12 cellular contexts compared by ENCODE assay signal in genomic region chr12:76588881-76589565, GRCh38. TPM values are rescaled to one million over a fixed set of nuclear protein-coding genes. Genes with fewer than 3 reads are reported as not detected.
DNase-seq lines count a peak whose midpoint lies in the region; ATAC-seq and TF ChIP-seq lines count a peak whose summit lies in the region.
"Had no signal": no experiment of that assay in that cellular context is flagged by ENCODE, and none has a peak within 500 bp of the region (broad histone marks: within the 10 kb centered on the region; RNA-seq: fewer than 3 reads in every experiment).

No MANE protein-coding gene starts in this region.

- CTCF ChIA-PET in AG04449 (lab: Yijun Ruan, JAX) = interaction anchor here (0.7 to 2.7 kb wide), 8 partner anchors 18 to 557 kb away, joined by 3 to 12 read pairs (median 3); partner anchors contain the start of gene PHLDA1

- H3K4ac ChIP-seq in mesenchymal stem cell (ENCODE audit: low read depth in 1 of 2, low read length in 2 of 2) = no peak overlapping the region

- H3K27me3 ChIP-seq in mesenchymal stem cell (ENCODE audit: control insufficient read depth in 1 of 2, insufficient read depth in 1 of 2, low read length in 2 of 2) = no peaks in the 10 kb centered on the region
- H3K27me3 ChIP-seq: heart right ventricle had no signal

- H3K27me3 Mint-ChIP-seq in activated naive CD8-positive, alpha-beta T cell treated with anti-CD3 and anti-CD28 coated beads, Interleukin-2, amount 50 U/mL, for 24 hours = no peaks in the 10 kb centered on the region
- H3K27me3 Mint-ChIP-seq: activated naive CD4-positive, alpha-beta T cell treated with anti-CD3 and anti-CD28 coated beads, Interleukin-2, amount 50 U/mL, for 24 hours had no signal

- TF ChIP-seq CTCF in AG04449 (IDR thresholded peaks at IDR 0.05; ENCODE audit: insufficient read depth, low read length, missing control alignments) = no peak
- TF ChIP-seq CTCF in GM20000 (IDR thresholded peaks at IDR 0.05; ENCODE audit: extremely low read depth, missing control alignments) = no peak

- H3K9me3 ChIP-seq in mesenchymal stem cell (ENCODE audit: control insufficient read depth, low read length) = no peaks in the 10 kb centered on the region

- H4K8ac ChIP-seq in mesenchymal stem cell (ENCODE audit: low read length) = no peak overlapping the region

- H3K4me1 ChIP-seq in mesenchymal stem cell (ENCODE audit: control insufficient read depth, insufficient read depth, low read depth, low read length) = no peaks in the 10 kb centered on the region

- H2AK5ac ChIP-seq in mesenchymal stem cell (ENCODE audit: low read length, severe bottlenecking) = no peak overlapping the region

- no peak overlapping the region for H3K27ac ChIP-seq in mesenchymal stem cell (ENCODE audit: low read length, poor library complexity, severe bottlenecking)

- POLR2A ChIA-PET in AG04449 (lab: Yijun Ruan, JAX) = interaction anchor here (0.6 to 0.8 kb wide), 5 partner anchors 9 to 241 kb away, joined by 3 to 4 read pairs (median 3); partner anchors contain the start of genes BBS10 and OSBPL8

- H3K4me2 ChIP-seq in mesenchymal stem cell (ENCODE audit: low read length, poor library complexity, severe bottlenecking) = no peak overlapping the region

- peaks cover 1% of the 10 kb centered on the region for H3K4me1 Mint-ChIP-seq in activated naive CD8-positive, alpha-beta T cell treated with anti-CD3 and anti-CD28 coated beads, Interleukin-2, amount 50 U/mL, for 24 hours
- H3K4me1 Mint-ChIP-seq: activated naive CD4-positive, alpha-beta T cell treated with anti-CD3 and anti-CD28 coated beads, Interleukin-2, amount 50 U/mL, for 24 hours had no signal

- H2BK15ac ChIP-seq in mesenchymal stem cell (ENCODE audit: low read depth, poor library complexity, severe bottlenecking) = no peak overlapping the region

- peak overlapping the region; percentile 67 for H3K9ac ChIP-seq in mesenchymal stem cell (ENCODE audit: low read length)

- H3K36me3 Mint-ChIP-seq in activated naive CD8-positive, alpha-beta T cell treated with anti-CD3 and anti-CD28 coated beads, Interleukin-2, amount 50 U/mL, for 24 hours (ENCODE audit: low read depth) = no peaks in the 10 kb centered on the region
- H3K36me3 Mint-ChIP-seq: activated naive CD4-positive, alpha-beta T cell treated with anti-CD3 and anti-CD28 coated beads, Interleukin-2, amount 50 U/mL, for 24 hours had no signal

- no peak overlapping the region for H2AFZ ChIP-seq in mesenchymal stem cell (ENCODE audit: low read depth, low read length)

- no peak overlapping the region for H3K18ac ChIP-seq in mesenchymal stem cell (ENCODE audit: low read depth in 1 of 2, low read length in 2 of 2)

- H3K9me3 Mint-ChIP-seq in activated naive CD8-positive, alpha-beta T cell treated with anti-CD3 and anti-CD28 coated beads, Interleukin-2, amount 50 U/mL, for 24 hours = no peaks in the 10 kb centered on the region
- H3K9me3 Mint-ChIP-seq: activated naive CD4-positive, alpha-beta T cell treated with anti-CD3 and anti-CD28 coated beads, Interleukin-2, amount 50 U/mL, for 24 hours had no signal

- no peak overlapping the region for H3K14ac ChIP-seq in mesenchymal stem cell (ENCODE audit: low read length in 2 of 2)

- no peak overlapping the region for H3K27ac Mint-ChIP-seq in activated naive CD8-positive, alpha-beta T cell treated with anti-CD3 and anti-CD28 coated beads, Interleukin-2, amount 50 U/mL, for 24 hours
- H3K27ac Mint-ChIP-seq: activated naive CD4-positive, alpha-beta T cell treated with anti-CD3 and anti-CD28 coated beads, Interleukin-2, amount 50 U/mL, for 24 hours had no signal

- peak; percentile 57 for ATAC-seq in HG02885 (IDR thresholded peaks at IDR 0.05; ENCODE audit: poor library complexity, unreplicated experiment)
- ATAC-seq in activated naive CD8-positive, alpha-beta T cell treated with anti-CD3 and anti-CD28 coated beads, Interleukin-2, amount 50 U/mL, for 24 hours = peak; percentile 60

- H3K23ac ChIP-seq in mesenchymal stem cell (ENCODE audit: low read length in 2 of 2) = no peak overlapping the region

- DNase-seq in AG04449 (ENCODE audit: low read depth, low spot score) (peak; percentile 77), mesenchymal stem cell (peak; percentile 93), ecto neural progenitor cell (ENCODE audit: low spot score) (no peak), DMS153 (lab: John Stamatoyannopoulos, UW) (no peak), GM20000 (ENCODE audit: low spot score) (no peak)
- DNase-seq in activated naive CD8-positive, alpha-beta T cell treated with anti-CD3 and anti-CD28 coated beads, Interleukin-2, amount 50 U/mL, for 24 hours = no peak
- no peak for DNase-seq in stimulated activated CD4-positive, alpha-beta T cell treated with anti-CD3 and anti-CD28 coated beads, Interleukin-15, amount 100 ng/mL, for 24 hours
- DNase-seq: heart right ventricle, NCI-H1105 treated with DMSO at 0.1 percent for 48 hours, occipital lobe had no signal

- H3K4me3 ChIP-seq in AG04449 (ENCODE audit: low read depth, low read length) = no peak overlapping the region
- H3K4me3 ChIP-seq in mesenchymal stem cell (ENCODE audit: insufficient read depth in 1 of 2, low read depth in 1 of 2, low read length in 2 of 2) = no peak overlapping the region
- H3K4me3 ChIP-seq: heart right ventricle had no signal

- no peaks in the 10 kb centered on the region for H3K36me3 ChIP-seq in mesenchymal stem cell (ENCODE audit: control insufficient read depth in 1 of 2, insufficient read depth in 2 of 2, low read depth in 1 of 2, low read length in 2 of 2)
- H3K36me3 ChIP-seq: heart right ventricle had no signal

- H3K4me3 Mint-ChIP-seq in activated naive CD8-positive, alpha-beta T cell treated with anti-CD3 and anti-CD28 coated beads, Interleukin-2, amount 50 U/mL, for 24 hours = no peak overlapping the region
- H3K4me3 Mint-ChIP-seq: activated naive CD4-positive, alpha-beta T cell treated with anti-CD3 and anti-CD28 coated beads, Interleukin-2, amount 50 U/mL, for 24 hours had no signal

- H4K91ac ChIP-seq in mesenchymal stem cell (ENCODE audit: low read length) = no peak overlapping the region

- no peak overlapping the region for H2BK12ac ChIP-seq in mesenchymal stem cell (ENCODE audit: low read length in 2 of 2)

- H2BK5ac ChIP-seq in mesenchymal stem cell (ENCODE audit: low read depth, low read length, poor library complexity, severe bottlenecking) = no peak overlapping the region

- no peak overlapping the region for H2BK120ac ChIP-seq in mesenchymal stem cell (ENCODE audit: low read depth, low read length)

- H3K79me1 ChIP-seq in mesenchymal stem cell (replicated peaks; ENCODE audit: low read length, poor library complexity, severe bottlenecking) = no peaks in the 10 kb centered on the region

RNA-seq across cellular contexts. Expression of gene OSBPL8, which starts 29.5 kb away (rescaled TPM):
- polyA plus RNA-seq in mesenchymal stem cell (2013, experiment 1 of 2) = 38.2 TPM
- polyA plus RNA-seq in mesenchymal stem cell (2013, experiment 2 of 2) = 37.6 TPM

Comparison
In these comparisons a context has a peak if more than half of its experiments do, and no peak if none do; other contexts are left out.
1. DNase-seq: peak in AG04449 (single experiment) and mesenchymal stem cell (single experiment); none in activated naive CD8-positive, alpha-beta T cell treated with anti-CD3 and anti-CD28 coated beads, Interleukin-2, amount 50 U/mL, for 24 hours (single experiment), stimulated activated CD4-positive, alpha-beta T cell treated with anti-CD3 and anti-CD28 coated beads, Interleukin-15, amount 100 ng/mL, for 24 hours (single experiment), ecto neural progenitor cell (single experiment), DMS153 (single experiment) and GM20000 (single experiment).